In genomic region chr5:39055760-39056393, GRCh38 we compare ENCODE assay signal across 22 cellular contexts. TPM values are rescaled to one million over a fixed set of nuclear protein-coding genes. Genes with fewer than 3 reads are reported as not detected.
DNase-seq lines count a peak whose midpoint lies in the region; ATAC-seq, FAIRE-seq and TF ChIP-seq lines count a peak whose summit lies in the region.
"Had no signal": no experiment of that assay in that cellular context is flagged by ENCODE, and none has a peak within 500 bp of the region (broad histone marks: within the 10 kb centered on the region; RNA-seq: fewer than 3 reads in every experiment).

No MANE protein-coding gene starts in this region.

- H3K36me3 Mint-ChIP-seq in natural killer cell (no peaks in the 10 kb centered on the region), immature natural killer cell (no peaks in the 10 kb centered on the region)
- H3K36me3 Mint-ChIP-seq in natural killer cell treated with Interleukin-12 subunit alpha and Interleukin-12 subunit beta and Interleukin-15 and Interleukin-18, amount 100 ng/mL, for 72 hours, result peaks cover 6% of the 10 kb centered on the region

- no peak for ATAC-seq in natural killer cell
- no peak for ATAC-seq in natural killer cell treated with Interleukin-12 subunit alpha and Interleukin-12 subunit beta and Interleukin-15 and Interleukin-18, amount 100 ng/mL, for 72 hours
- ATAC-seq in GM18868 (IDR thresholded peaks at IDR 0.05; ENCODE audit: unreplicated experiment), result no peak
- ATAC-seq in GM21717 (IDR thresholded peaks at IDR 0.05; ENCODE audit: unreplicated experiment), result no peak

- H3K27me3 Mint-ChIP-seq in natural killer cell (ENCODE audit: low read depth in 2 of 2), result no peaks in the 10 kb centered on the region
- H3K27me3 Mint-ChIP-seq in natural killer cell treated with Interleukin-12 subunit alpha and Interleukin-12 subunit beta and Interleukin-15 and Interleukin-18, amount 100 ng/mL, for 72 hours, result no peaks in the 10 kb centered on the region
- peaks cover 0 to 3% (median 0%) of the 10 kb centered on the region in 3 donors for H3K27me3 Mint-ChIP-seq in immature natural killer cell (ENCODE audit: low read depth in 3 of 3)
- H3K27me3 Mint-ChIP-seq: brain; IgD-negative memory B cell; stimulated activated naive CD8-positive, alpha-beta T cell treated with anti-CD3 and anti-CD28 coated beads, Interleukin-15, Interleukin-2, amounts not matched to agents 100 ng/mL and 50 ng/mL, for 24 hours had no signal

- no peak for DNase-seq in natural killer cell
- DNase-seq in natural killer cell treated with Interleukin-12 subunit alpha and Interleukin-12 subunit beta and Interleukin-15 and Interleukin-18, amount 100 ng/mL, for 72 hours (ENCODE audit: low spot score), result no peak
- peak; percentile 30 for DNase-seq in NCI-H774 (lab: John Stamatoyannopoulos, UW)
- DNase-seq in immature natural killer cell, result no peak
- DNase-seq in urothelium cell line (ENCODE audit: low spot score), result no peak
- no peak for DNase-seq in activated gamma-delta T cell (lab: John Stamatoyannopoulos, UW)
- DNase-seq: activated effector memory CD4-positive, alpha-beta T cell treated with anti-CD3 and anti-CD28 coated beads, Interleukin-2, amount 50 U/mL, for 16 hours; activated T-cell treated with anti-CD3 and anti-CD28 coated beads for 4 hours; effector CD4-positive, alpha-beta T cell; erythroblast; foreskin fibroblast; H7; head of caudate nucleus; mesendoderm; NCI-H1092; NCI-H187 treated with DMSO at 0.1 percent for 48 hours had no signal

- intact Hi-C loops in natural killer cell (cut with micrococcal nuclease), result no loop called here

- FAIRE-seq in urothelium cell line (lab: Jason Lieb, UNC), result peak; percentile 66
- FAIRE-seq: GM12892 had no signal

- H3K27ac Mint-ChIP-seq in natural killer cell (peak overlapping the region; percentile 14 to 17), immature natural killer cell (peak overlapping the region in 5 of 6 donors; percentile 31 to 77 (median 51))
- peak overlapping the region in 1 of 2 donors; percentile 50 for H3K27ac Mint-ChIP-seq in natural killer cell treated with Interleukin-12 subunit alpha and Interleukin-12 subunit beta and Interleukin-15 and Interleukin-18, amount 100 ng/mL, for 72 hours
- H3K27ac Mint-ChIP-seq: brain; IgD-negative memory B cell; stimulated activated naive CD8-positive, alpha-beta T cell treated with anti-CD3 and anti-CD28 coated beads, Interleukin-15, Interleukin-2, amounts not matched to agents 100 ng/mL and 50 ng/mL, for 24 hours had no signal

- no peak for TF ChIP-seq CTCF in natural killer cell (IDR thresholded peaks at IDR 0.05)

- H3K9me3 Mint-ChIP-seq in natural killer cell (no peaks in the 10 kb centered on the region), immature natural killer cell (no peaks in the 10 kb centered on the region)
- H3K9me3 Mint-ChIP-seq in natural killer cell treated with Interleukin-12 subunit alpha and Interleukin-12 subunit beta and Interleukin-15 and Interleukin-18, amount 100 ng/mL, for 72 hours, result no peaks in the 10 kb centered on the region
- H3K9me3 Mint-ChIP-seq: brain; IgD-negative memory B cell; stimulated activated naive CD8-positive, alpha-beta T cell treated with anti-CD3 and anti-CD28 coated beads, Interleukin-15, Interleukin-2, amounts not matched to agents 100 ng/mL and 50 ng/mL, for 24 hours had no signal

- H3K4me1 Mint-ChIP-seq in natural killer cell (peaks cover 36 to 49% of the 10 kb centered on the region in 2 donors), immature natural killer cell (peaks cover 72 to 90% of the 10 kb centered on the region in 2 donors)
- peaks cover 32 to 43% of the 10 kb centered on the region in 2 donors for H3K4me1 Mint-ChIP-seq in natural killer cell treated with Interleukin-12 subunit alpha and Interleukin-12 subunit beta and Interleukin-15 and Interleukin-18, amount 100 ng/mL, for 72 hours (ENCODE audit: low read depth in 2 of 2)

- H3K4me3 Mint-ChIP-seq in natural killer cell (no peak overlapping the region), immature natural killer cell (peak overlapping the region in 1 of 5 donors; percentile 3)
- no peak overlapping the region for H3K4me3 Mint-ChIP-seq in natural killer cell treated with Interleukin-12 subunit alpha and Interleukin-12 subunit beta and Interleukin-15 and Interleukin-18, amount 100 ng/mL, for 72 hours
- H3K4me3 Mint-ChIP-seq: brain; stimulated activated naive CD8-positive, alpha-beta T cell treated with anti-CD3 and anti-CD28 coated beads, Interleukin-15, Interleukin-2, amounts not matched to agents 100 ng/mL and 50 ng/mL, for 24 hours had no signal

RNA-seq across cellular contexts. Expression of gene RICTOR, which starts 18.3 kb away (rescaled TPM):
- 100 to 1,000 TPM; 103 to 105 (median 103) TPM for total RNA-seq in natural killer cell
- 10 to 100 TPM; 42.7 to 51.0 TPM for total RNA-seq in natural killer cell treated with Interleukin-12 subunit alpha and Interleukin-12 subunit beta and Interleukin-15 and Interleukin-18, amount 100 ng/mL, for 72 hours
- polyA plus RNA-seq in immature natural killer cell, result 10 to 100 TPM in 1 of 3 donors, 1 to 10 TPM in 2; 6.7 to 14.0 (median 7.4) TPM
